10 cellular contexts compared by ENCODE assay signal in genomic region chr5:122295138-122295537, GRCh38. TPM values are rescaled to one million over a fixed set of nuclear protein-coding genes. Genes with fewer than 3 reads are reported as not detected.
DNase-seq lines count a peak whose midpoint lies in the region; ATAC-seq and TF ChIP-seq lines count a peak whose summit lies in the region.
"Had no signal": no experiment of that assay in that cellular context is flagged by ENCODE, and none has a peak within 500 bp of the region (broad histone marks: within the 10 kb centered on the region; RNA-seq: fewer than 3 reads in every experiment).

No MANE protein-coding gene starts in this region.

- H2AFZ ChIP-seq in MM.1S (ENCODE audit: low read length): no peak overlapping the region
- H2AFZ ChIP-seq: parathyroid adenoma had no signal

- peaks cover 28% of the 10 kb centered on the region for H3K4me1 ChIP-seq in MM.1S (ENCODE audit: low read length)
- H3K4me1 ChIP-seq in CD8-positive, alpha-beta memory T cell (ENCODE audit: insufficient read depth, low read length): no peaks in the 10 kb centered on the region
- H3K4me1 ChIP-seq: parathyroid adenoma had no signal

- no peaks in the 10 kb centered on the region for H3K27me3 Mint-ChIP-seq in CD4-positive, alpha-beta T cell
- H3K27me3 Mint-ChIP-seq in CD8-positive, alpha-beta memory T cell: no peaks in the 10 kb centered on the region

- H3K27ac ChIP-seq in AG04450 (ENCODE audit: low read depth, low read length): no peak overlapping the region
- no peak overlapping the region for H3K27ac ChIP-seq in MM.1S (ENCODE audit: low read length)
- H3K27ac ChIP-seq in CD4-positive, alpha-beta T cell (ENCODE audit: low read depth, low read length): no peak overlapping the region
- no peak overlapping the region for H3K27ac ChIP-seq in CD8-positive, alpha-beta memory T cell (ENCODE audit: low read depth, low read length)
- H3K27ac ChIP-seq: parathyroid adenoma had no signal

- POLR2A ChIA-PET in AG04450 (lab: Yijun Ruan, JAX): no interaction called here
- POLR2A ChIA-PET in CD4-positive, alpha-beta T cell (lab: Charles Lee): no interaction called here
- POLR2A ChIA-PET in CD8-positive, alpha-beta memory T cell (lab: Charles Lee): no interaction called here

- H3K4me3 ChIP-seq in AG04450 (ENCODE audit: low read depth, low read length) (no peak overlapping the region), MM.1S (ENCODE audit: low read length) (no peak overlapping the region), epithelial cell of proximal tubule (ENCODE audit: low read depth, low read length) (no peak overlapping the region)
- H3K4me3 ChIP-seq in CD8-positive, alpha-beta memory T cell (ENCODE audit: low read length): no peak overlapping the region

- no peaks in the 10 kb centered on the region for H3K36me3 Mint-ChIP-seq in CD4-positive, alpha-beta T cell (ENCODE audit: low read depth)
- H3K36me3 Mint-ChIP-seq in CD8-positive, alpha-beta memory T cell: no peaks in the 10 kb centered on the region

- H3K9me3 ChIP-seq in AG04450 (ENCODE audit: control insufficient read depth, insufficient read depth, low read length) (no peaks in the 10 kb centered on the region), MM.1S (replicated peaks; ENCODE audit: insufficient read depth, low read length) (no peaks in the 10 kb centered on the region)
- H3K9me3 ChIP-seq in CD4-positive, alpha-beta T cell (ENCODE audit: control insufficient read depth, low read length): no peaks in the 10 kb centered on the region
- H3K9me3 ChIP-seq in CD8-positive, alpha-beta memory T cell (ENCODE audit: low read length): no peaks in the 10 kb centered on the region

- 0 out of 2 replicates have a peak, but pooled peaks have one; percentile 14 for TF ChIP-seq CTCF in AG04450 (IDR thresholded peaks at IDR 0.05; ENCODE audit: low read depth, low read length)
- TF ChIP-seq CTCF in MM.1S (IDR thresholded peaks at IDR 0.05; ENCODE audit: low read length): peak; percentile 46
- peak; percentile 47 for TF ChIP-seq CTCF in epithelial cell of proximal tubule (conservative IDR thresholded peaks at IDR 0.05; ENCODE audit: low read depth, low read length)
- TF ChIP-seq CTCF in CD4-positive, alpha-beta T cell (IDR thresholded peaks at IDR 0.05): no peak

- no peak overlapping the region for H3K4me2 ChIP-seq in MM.1S (ENCODE audit: low read depth, low read length)

- no peaks in the 10 kb centered on the region for H3K36me3 ChIP-seq in MM.1S (replicated peaks; ENCODE audit: insufficient read depth, low read length)
- H3K36me3 ChIP-seq in CD8-positive, alpha-beta memory T cell (ENCODE audit: insufficient read depth, low read length): no peaks in the 10 kb centered on the region

- no peak overlapping the region for H3K4me3 Mint-ChIP-seq in CD4-positive, alpha-beta T cell
- no peak overlapping the region for H3K4me3 Mint-ChIP-seq in CD8-positive, alpha-beta memory T cell

- H3K27me3 ChIP-seq in AG04450 (ENCODE audit: control insufficient read depth, insufficient read depth, low read length) (no peaks in the 10 kb centered on the region), MM.1S (replicated peaks; ENCODE audit: insufficient read depth, low read length) (no peaks in the 10 kb centered on the region)
- no peaks in the 10 kb centered on the region for H3K27me3 ChIP-seq in CD4-positive, alpha-beta T cell (ENCODE audit: control insufficient read depth, insufficient read depth, low read length)
- no peaks in the 10 kb centered on the region for H3K27me3 ChIP-seq in CD8-positive, alpha-beta memory T cell (ENCODE audit: insufficient read depth, low read length, poor library complexity, severe bottlenecking)

- H4K20me1 ChIP-seq in MM.1S (ENCODE audit: insufficient read depth, low read length): no peaks in the 10 kb centered on the region

- H3K79me2 ChIP-seq in MM.1S (ENCODE audit: low read length): no peaks in the 10 kb centered on the region
- H3K79me2 ChIP-seq: parathyroid adenoma had no signal

- DNase-seq in AG04450 (ENCODE audit: low read depth, low spot score): no peak
- DNase-seq in MM.1S: peak; percentile 58
- no peak for DNase-seq in epithelial cell of proximal tubule (ENCODE audit: low read depth)
- no peak for DNase-seq in CD4-positive, alpha-beta T cell
- no peak for DNase-seq in CD8-positive, alpha-beta memory T cell
- DNase-seq in stimulated activated naive CD4-positive, alpha-beta T cell (lab: John Stamatoyannopoulos, UW): no peak
- DNase-seq: DMS79 treated with DMSO at 0.1 percent for 48 hours had no signal

- peak; percentile 39 for ATAC-seq in GM19035 (IDR thresholded peaks at IDR 0.05; ENCODE audit: unreplicated experiment)
- no peak for ATAC-seq in CD4-positive, alpha-beta T cell (ENCODE audit: poor library complexity)
- no peak for ATAC-seq in HG03460 (IDR thresholded peaks at IDR 0.05; ENCODE audit: unreplicated experiment)

- CTCF ChIA-PET in AG04450 (lab: Charles Lee): interaction anchor here (1.0 to 2.0 kb wide), 2 partner anchors 12 to 99 kb away, joined by 3 to 6 read pairs; no protein-coding TSS in a partner anchor
- CTCF ChIA-PET in CD4-positive, alpha-beta T cell (lab: Charles Lee): no interaction called here
- CTCF ChIA-PET in CD8-positive, alpha-beta memory T cell (lab: Charles Lee): no interaction called here

- no peaks in the 10 kb centered on the region for H3K9me2 ChIP-seq in MM.1S (replicated peaks; ENCODE audit: insufficient read depth, low read length)

- no peaks in the 10 kb centered on the region for H3K4me1 Mint-ChIP-seq in CD4-positive, alpha-beta T cell (ENCODE audit: low read depth)
- no peaks in the 10 kb centered on the region for H3K4me1 Mint-ChIP-seq in CD8-positive, alpha-beta memory T cell

- no peak overlapping the region for H3K9ac ChIP-seq in MM.1S (ENCODE audit: low read length)
- H3K9ac ChIP-seq: parathyroid adenoma had no signal

- intact Hi-C loops in CD4-positive, alpha-beta T cell (cut with DNase I, micrococcal nuclease): no loop called here

- peaks cover 3% of the 10 kb centered on the region for H3K9me3 Mint-ChIP-seq in CD4-positive, alpha-beta T cell
- H3K9me3 Mint-ChIP-seq in CD8-positive, alpha-beta memory T cell: peaks cover 0 to 4% (median 1%) of the 10 kb centered on the region in 5 donors

- H3K27ac Mint-ChIP-seq in CD4-positive, alpha-beta T cell: no peak overlapping the region
- no peak overlapping the region for H3K27ac Mint-ChIP-seq in CD8-positive, alpha-beta memory T cell

- peaks cover 18% of the 10 kb centered on the region for H3F3A ChIP-seq in MM.1S (ENCODE audit: insufficient read depth, low read length)

RNA-seq across cellular contexts. Expression of gene SNCAIP, which starts 16.9 kb away (rescaled TPM):
- polyA plus RNA-seq in AG04450 (2011; rRNA removed): 10.7 and 12.3 TPM in 2 replicates
- 17.5 and 18.7 TPM in 2 replicates for polyA minus RNA-seq in AG04450 (2011; rRNA and poly(A)+ RNA removed)
- 1.1 and 1.8 TPM in 2 replicates for total RNA-seq in epithelial cell of proximal tubule
- total RNA-seq in CD4-positive, alpha-beta T cell: not detected
- not detected for total RNA-seq in CD8-positive, alpha-beta memory T cell
- polyA plus RNA-seq in CD8-positive, alpha-beta memory T cell: not detected
